In genomic region chr15:52103217-52104207, GRCh38 we compare ENCODE assay signal across 2 cellular contexts.
TF ChIP-seq lines count a peak whose summit lies in the region.

No MANE protein-coding gene starts in this region.

TF ChIP-seq in GM12878, 131 proteins besides CTCF, POLR2A, EP300 and RAD21 (continued from another document and continues in another):
- TF ChIP-seq ZBTB4 (CRISPR knock-in tag; IDR thresholded peaks at IDR 0.05) (no peak), IRF4 (IDR thresholded peaks at IDR 0.05; ENCODE audit: low read depth, low read length) (peak; percentile 71; the same call in 1 of the 2 replicates), NR2C2 (IDR thresholded peaks at IDR 0.05; ENCODE audit: borderline replicate concordance, control insufficient read depth, insufficient read length, low read depth) (no peak), ZNF207 (IDR thresholded peaks at IDR 0.05; ENCODE audit: borderline replicate concordance) (no peak), POLR2AphosphoS2 (IDR thresholded peaks at IDR 0.05; ENCODE audit: low read depth, low read length) (0 out of 2 replicates have a peak, but pooled peaks have one; percentile 34), SUPT20H (IDR thresholded peaks at IDR 0.05; ENCODE audit: borderline replicate concordance, control insufficient read depth, low read depth, low read length) (no peak), ZNF274 (IDR thresholded peaks at IDR 0.05; ENCODE audit: insufficient read depth, insufficient read length) (no peak), FOS (IDR thresholded peaks at IDR 0.05; ENCODE audit: borderline replicate concordance, extremely low read depth, insufficient read length) (no peak), CEBPB (IDR thresholded peaks at IDR 0.05; ENCODE audit: borderline replicate concordance in 1 of 2, low read depth in 2 of 2, low read length in 2 of 2) (no peak), ZBTB40 (IDR thresholded peaks at IDR 0.05; ENCODE audit: borderline replicate concordance) (no peak), ASH2L (IDR thresholded peaks at IDR 0.05; ENCODE audit: borderline replicate concordance, low read depth) (no peak), ATF7 (IDR thresholded peaks at IDR 0.05; ENCODE audit: low read depth) (peak; percentile 89), HDAC2 (IDR thresholded peaks at IDR 0.05) (no peak), NFXL1 (IDR thresholded peaks at IDR 0.05; ENCODE audit: borderline replicate concordance) (no peak), SREBF1 (IDR thresholded peaks at IDR 0.05; ENCODE audit: low read length) (no peak), HDGF (IDR thresholded peaks at IDR 0.05) (no peak), ZNF592 (IDR thresholded peaks at IDR 0.05) (no peak), TARDBP (IDR thresholded peaks at IDR 0.05; ENCODE audit: borderline replicate concordance) (no peak)

TF ChIP-seq in WTC11, 78 proteins besides CTCF, POLR2A, EP300 and RAD21 (continued from another document):
- TF ChIP-seq ZNF532 (CRISPR knock-in tag; IDR thresholded peaks at IDR 0.05; ENCODE audit: borderline replicate concordance) (no peak), NFE2L1 (CRISPR knock-in tag; IDR thresholded peaks at IDR 0.05) (no peak), JUN (CRISPR knock-in tag; IDR thresholded peaks at IDR 0.05) (no peak), AR (CRISPR knock-in tag; IDR thresholded peaks at IDR 0.05) (no peak), ZNF512 (CRISPR knock-in tag; IDR thresholded peaks at IDR 0.05; ENCODE audit: borderline replicate concordance) (no peak), STAT6 (CRISPR knock-in tag; conservative IDR thresholded peaks at IDR 0.05; ENCODE audit: low read depth) (no peak), RORB (CRISPR knock-in tag; IDR thresholded peaks at IDR 0.05) (no peak), GTF2I (CRISPR knock-in tag; conservative IDR thresholded peaks at IDR 0.05) (no peak)
